Comparison of ENCODE assay signal across 33 cellular contexts in the genomic region with DNA sequence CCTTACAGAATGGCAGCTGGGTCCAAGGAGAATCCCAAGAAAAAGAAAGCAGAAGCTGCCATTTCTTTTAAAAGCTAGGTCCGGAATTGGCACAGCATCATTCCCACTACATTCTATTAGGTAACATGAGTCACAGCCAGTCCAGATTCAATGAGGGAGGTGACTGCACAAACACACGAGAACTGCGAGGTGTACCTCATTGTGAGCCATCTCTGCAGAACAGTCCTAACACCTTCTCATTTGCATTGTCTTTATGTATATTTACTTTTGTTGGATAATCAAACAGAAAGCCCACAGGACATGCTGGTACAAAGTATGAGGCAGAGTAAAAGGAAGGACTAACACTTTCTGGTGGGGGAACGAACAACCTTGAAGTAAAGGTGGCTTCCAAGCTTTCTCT.
"Had no signal": no experiment of that assay in that cellular context is flagged by ENCODE, and none has a peak within 500 bp of the region (broad histone marks: within the 10 kb centered on the region; RNA-seq: fewer than 3 reads in every experiment).

No MANE protein-coding gene starts in this region.

- H3K9me3 ChIP-seq: ascending aorta, SJCRH30 had no signal

- H3K4me3 ChIP-seq: ascending aorta, MG63, PC-9, SJCRH30, SK-N-MC had no signal

- H3K4me2 ChIP-seq: PC-9 had no signal

- H3K4me1 ChIP-seq: ascending aorta, SJCRH30 had no signal

- H3K27me3 ChIP-seq: ascending aorta, MG63, SJCRH30 had no signal

- H3K27ac ChIP-seq: ascending aorta, PC-9, RWPE1, SJCRH30, SK-N-MC, WERI-Rb-1 had no signal

- H2AFZ ChIP-seq: PC-9 had no signal

- H3K36me3 ChIP-seq: ascending aorta, MG63, SJCRH30, WERI-Rb-1 had no signal

- FAIRE-seq: RCC 7860 had no signal

- DNase-seq: activated CD4-positive, alpha-beta memory T cell treated with anti-CD3 and anti-CD28 coated beads, Interleukin-2, amount 10 ng/mL, durations not matched to agents 7 days and 5 days; activated CD4-positive, alpha-beta T cell treated with anti-CD3 and anti-CD28 coated beads for 1 hour; activated CD4-positive, alpha-beta T cell treated with anti-CD3 and anti-CD28 coated beads for 48 hours; activated CD4-positive, CD25-positive, alpha-beta regulatory T cell; activated CD8-positive, alpha-beta memory T cell treated with anti-CD3 and anti-CD28 coated beads for 24 hours; activated CD8-positive, alpha-beta memory T cell treated with anti-CD3 and anti-CD28 coated beads, Interleukin-2, amount 50 U/mL, for 48 hours; activated effector memory CD4-positive, alpha-beta T cell treated with anti-CD3 and anti-CD28 coated beads, Interleukin-2, amount 50 U/mL, for 16 hours; activated naive CD4-positive, alpha-beta T cell; activated naive CD4-positive, alpha-beta T cell treated with anti-CD3 and anti-CD28 coated beads, Interleukin-2, amount 50 U/mL, for 16 hours; activated naive CD8-positive, alpha-beta T cell treated with anti-CD3 and anti-CD28 coated beads for 36 hours; activated T-cell treated with anti-CD3 and anti-CD28 coated beads, Interleukin-2, amount 50 U/mL, for 48 hours; amniotic stem cell; cerebellar nuclear complex; Karpas-422; KBM-7; NCI-H1048; NCI-H1105 treated with DMSO at 0.1 percent for 48 hours; NCI-H1436; NCI-H1694; NCI-H1930; NCI-H2107; NCI-H2171; NCI-H510A; PC-9; Right ventricle myocardium superior; SJCRH30; T1000; WERI-Rb-1 had no signal
